Comparison of ENCODE assay signal across 10 cellular contexts in genomic region chr7:116224492-116225098, GRCh38. TPM values are rescaled to one million over a fixed set of nuclear protein-coding genes. Genes with fewer than 3 reads are reported as not detected.
DNase-seq lines count a peak whose midpoint lies in the region; ATAC-seq and TF ChIP-seq lines count a peak whose summit lies in the region.
"Had no signal": no experiment of that assay in that cellular context is flagged by ENCODE, and none has a peak within 500 bp of the region (broad histone marks: within the 10 kb centered on the region; RNA-seq: fewer than 3 reads in every experiment).

No MANE protein-coding gene starts in this region.

- DNase-seq in effector memory CD8-positive, alpha-beta T cell = no peak
- no peak for DNase-seq in NCI-H2081 (lab: John Stamatoyannopoulos, UW)
- DNase-seq in testis = no peak
- DNase-seq in HT-29 (ENCODE audit: low spot score) = no peak
- DNase-seq in smooth muscle cell (lab: John Stamatoyannopoulos, UW; ENCODE audit: unreplicated experiment) = no peak
- DNase-seq: adrenal gland, heart left ventricle had no signal

- H3K27me3 ChIP-seq in DOHH2 (ENCODE audit: control insufficient read depth, low read length) (no peaks in the 10 kb centered on the region), testis (no peaks in the 10 kb centered on the region), smooth muscle cell (ENCODE audit: low read depth) (no peaks in the 10 kb centered on the region)
- H3K27me3 ChIP-seq: adrenal gland, heart left ventricle had no signal

- H3K4me2 ChIP-seq in DOHH2 (ENCODE audit: low read length) (0 out of 2 replicates have a peak overlapping the region, but pooled peaks have one; percentile 7), smooth muscle cell (no peak overlapping the region)

- 85 to 87% methylated on average over 2 of the region's 2 CpGs for WGBS in testis, 2 donors
- WGBS in smooth muscle cell (ENCODE audit: low lambda C conversion rate) = 67% methylated on average over 2 of the region's 2 CpGs

- H3K36me3 ChIP-seq in DOHH2 (ENCODE audit: control insufficient read depth, low read length) = no peaks in the 10 kb centered on the region
- no peaks in the 10 kb centered on the region for H3K36me3 ChIP-seq in testis (ENCODE audit: low read depth, missing control alignments)
- no peaks in the 10 kb centered on the region for H3K36me3 ChIP-seq in smooth muscle cell (ENCODE audit: low read depth)
- H3K36me3 ChIP-seq: adrenal gland, heart left ventricle had no signal

- H4K20me1 ChIP-seq in DOHH2 (ENCODE audit: control insufficient read depth, insufficient read depth, low read depth, low read length) (peaks cover 15% of the 10 kb centered on the region; the same call in 1 of the 2 replicates), smooth muscle cell (ENCODE audit: low read depth) (peaks cover 100% of the 10 kb centered on the region)

- TF ChIP-seq CTCF in DOHH2 (IDR thresholded peaks at IDR 0.05; ENCODE audit: low read depth, low read length, poor library complexity, severe bottlenecking) (no peak), testis (IDR thresholded peaks at IDR 0.05) (no peak), smooth muscle cell (IDR thresholded peaks at IDR 0.05; ENCODE audit: borderline replicate concordance, insufficient read depth, poor library complexity, severe bottlenecking) (no peak)

- H3K27ac Mint-ChIP-seq in effector memory CD8-positive, alpha-beta T cell = peak overlapping the region; percentile 85 to 88

- H3K9ac ChIP-seq in smooth muscle cell (ENCODE audit: low read depth) = no peak overlapping the region

- H3K9me3 ChIP-seq in DOHH2 (ENCODE audit: control insufficient read depth, insufficient read depth, low read length) (no peaks in the 10 kb centered on the region), testis (no peaks in the 10 kb centered on the region), smooth muscle cell (replicated peaks; ENCODE audit: low read depth) (no peaks in the 10 kb centered on the region)
- H3K9me3 ChIP-seq: adrenal gland, heart left ventricle had no signal

- no peak overlapping the region for H3K4me3 ChIP-seq in DOHH2 (ENCODE audit: low read length)
- H3K4me3 ChIP-seq in testis = no peak overlapping the region
- H3K4me3 ChIP-seq in smooth muscle cell = no peak overlapping the region
- H3K4me3 ChIP-seq: adrenal gland, heart left ventricle had no signal

- TF ChIP-seq POLR2A in testis (IDR thresholded peaks at IDR 0.05) = no peak

- H3K4me1 ChIP-seq in DOHH2 (ENCODE audit: control insufficient read depth, low read length) (peaks cover 21% of the 10 kb centered on the region), testis (no peaks in the 10 kb centered on the region), smooth muscle cell (ENCODE audit: low read depth) (peaks cover 5% of the 10 kb centered on the region)
- H3K4me1 ChIP-seq: adrenal gland had no signal

- H3K27me3 Mint-ChIP-seq in effector memory CD8-positive, alpha-beta T cell = no peaks in the 10 kb centered on the region

- peaks cover 6% of the 10 kb centered on the region for H3K36me3 Mint-ChIP-seq in effector memory CD8-positive, alpha-beta T cell (ENCODE audit: insufficient read depth)

- H3K9me2 ChIP-seq in DOHH2 (replicated peaks; ENCODE audit: control insufficient read depth, low read length) = no peaks in the 10 kb centered on the region

- ATAC-seq in GM19455 (IDR thresholded peaks at IDR 0.05; ENCODE audit: unreplicated experiment) = peak; percentile 44
- ATAC-seq in HG03280 (IDR thresholded peaks at IDR 0.05; ENCODE audit: unreplicated experiment) = peak; percentile 52
- peak; percentile 85 for ATAC-seq in effector memory CD8-positive, alpha-beta T cell (replicated peaks)
- ATAC-seq: heart left ventricle had no signal

- peak overlapping the region; percentile 66 to 70 for H3K4me3 Mint-ChIP-seq in effector memory CD8-positive, alpha-beta T cell

- H3F3A ChIP-seq in DOHH2 (ENCODE audit: control insufficient read depth, insufficient read depth) (no peaks in the 10 kb centered on the region), smooth muscle cell (ENCODE audit: low read depth) (no peaks in the 10 kb centered on the region)

- H3K4me1 Mint-ChIP-seq in effector memory CD8-positive, alpha-beta T cell (ENCODE audit: low read depth in 2 of 2) = peaks cover 44 to 83% of the 10 kb centered on the region in 2 donors

- H3K79me2 ChIP-seq in DOHH2 (ENCODE audit: control insufficient read depth, low read length) (peaks cover 90% of the 10 kb centered on the region), smooth muscle cell (ENCODE audit: low read depth) (peaks cover 97% of the 10 kb centered on the region)

- no peak overlapping the region for H2AFZ ChIP-seq in smooth muscle cell (ENCODE audit: low read depth)

- H3K27ac ChIP-seq in DOHH2 (ENCODE audit: low read depth, low read length) (no peak overlapping the region), testis (no peak overlapping the region), smooth muscle cell (ENCODE audit: low read depth) (no peak overlapping the region)
- H3K27ac ChIP-seq: adrenal gland had no signal

- intact Hi-C loops in testis (cut with DNase I; ENCODE audit: low total_unique reads) = no loop called here

- no peaks in the 10 kb centered on the region for H3K9me3 Mint-ChIP-seq in effector memory CD8-positive, alpha-beta T cell

RNA-seq across cellular contexts. Expression of gene TES, which starts 14.3 kb away (rescaled TPM):
- total RNA-seq in testis (10 to 100 TPM; 40.4 to 71.0 TPM), smooth muscle cell (149 and 167 TPM in 2 replicates)
- polyA plus RNA-seq in testis (ENCODE audit: insufficient read depth, low read depth, low replicate concordance) (120 TPM), smooth muscle cell (74.6 and 107 TPM in 2 replicates)
- total RNA-seq in HT-29 (2014; rRNA removed; shearing (Covaris generic)) = 91.9 and 96.7 TPM in 2 replicates
